ENCODE assay signal across 16 cellular contexts in genomic region chr9:99034149-99034548, GRCh38.
DNase-seq lines count a peak whose midpoint lies in the region; ATAC-seq and TF ChIP-seq lines count a peak whose summit lies in the region.
"Had no signal": no experiment of that assay in that cellular context is flagged by ENCODE, and none has a peak within 500 bp of the region (broad histone marks: within the 10 kb centered on the region; RNA-seq: fewer than 3 reads in every experiment).

No MANE protein-coding gene starts in this region.

- H3K27ac Mint-ChIP-seq in natural killer cell (peak overlapping the region in 1 of 2 donors; percentile 25), H9 (no peak overlapping the region; a peak in 1 of 7 replicates)
- H3K27ac Mint-ChIP-seq in natural killer cell treated with Interleukin-12 subunit alpha and Interleukin-12 subunit beta and Interleukin-15 and Interleukin-18, amount 100 ng/mL, for 72 hours: peak overlapping the region in 1 of 2 donors; percentile 28
- H3K27ac Mint-ChIP-seq: CD8-positive, alpha-beta T cell; HFFc6 had no signal

- H3K9ac ChIP-seq in H9 (ENCODE audit: extremely low read depth, insufficient read length, low read length): no peak overlapping the region

- H3K23me2 ChIP-seq in H9 (ENCODE audit: insufficient read length, low read depth, low read length, poor library complexity, severe bottlenecking): no peaks in the 10 kb centered on the region

- H3K9me3 ChIP-seq in H9 (ENCODE audit: control insufficient read depth, low read depth, low read length): no peaks in the 10 kb centered on the region
- H3K9me3 ChIP-seq in Peyer's patch: no peaks in the 10 kb centered on the region

- TF ChIP-seq CTCF in natural killer cell (IDR thresholded peaks at IDR 0.05) (no peak), H9 (conservative IDR thresholded peaks at IDR 0.05) (no peak), Peyer's patch (IDR thresholded peaks at IDR 0.05) (no peak)

- H2BK12ac ChIP-seq in H9 (ENCODE audit: insufficient read length, low read depth, low read length): no peak overlapping the region

- WGBS in H9 (ENCODE audit: extremely low coverage, insufficient read length, low lambda C conversion rate): no CpG with 5 or more reads among the region's 3 CpGs

- H3K23ac ChIP-seq in H9 (ENCODE audit: insufficient read length, low read depth, low read length): no peak overlapping the region

- no peak overlapping the region for H3K27ac ChIP-seq in H9 (ENCODE audit: insufficient read length, low read depth, low read length)
- H3K27ac ChIP-seq in Peyer's patch: no peak overlapping the region
- H3K27ac ChIP-seq: HL-60 had no signal

- intact Hi-C loops in natural killer cell (cut with micrococcal nuclease): no loop called here

- no peak overlapping the region for H2BK20ac ChIP-seq in H9 (ENCODE audit: low read depth, low read length, poor library complexity, severe bottlenecking)

- no peak overlapping the region for H3K4me3 ChIP-seq in Peyer's patch
- H3K4me3 ChIP-seq: K562 had no signal

- H2BK15ac ChIP-seq in H9 (ENCODE audit: low read depth, low read length): no peak overlapping the region

- no peak overlapping the region for H3K14ac ChIP-seq in H9 (ENCODE audit: insufficient read depth, low read length)

- H3K27me3 Mint-ChIP-seq in natural killer cell (ENCODE audit: low read depth in 2 of 2) (peaks cover 0 to 2% of the 10 kb centered on the region in 2 donors), H9 (ENCODE audit: low read depth) (peaks cover 2% of the 10 kb centered on the region)
- no peaks in the 10 kb centered on the region for H3K27me3 Mint-ChIP-seq in natural killer cell treated with Interleukin-12 subunit alpha and Interleukin-12 subunit beta and Interleukin-15 and Interleukin-18, amount 100 ng/mL, for 72 hours

- ATAC-seq in natural killer cell (peak in 2 of 3 donors; percentile 44 to 71), HG03175 (IDR thresholded peaks at IDR 0.05; ENCODE audit: unreplicated experiment) (peak; percentile 42)
- ATAC-seq in natural killer cell treated with Interleukin-12 subunit alpha and Interleukin-12 subunit beta and Interleukin-15 and Interleukin-18, amount 100 ng/mL, for 72 hours: no peak
- ATAC-seq: CD8-positive, alpha-beta T cell; K562 had no signal

- no peak overlapping the region for H2BK120ac ChIP-seq in H9 (ENCODE audit: low read depth, low read length, poor library complexity, severe bottlenecking)

- H3K4me2 ChIP-seq in H9 (ENCODE audit: insufficient read depth, insufficient read length, low read length): no peak overlapping the region

- H3K18ac ChIP-seq in H9 (ENCODE audit: insufficient read length, low read depth, low read length): no peak overlapping the region

- no peaks in the 10 kb centered on the region for H3K27me3 ChIP-seq in H9 (ENCODE audit: insufficient read depth, low read length)
- H3K27me3 ChIP-seq in Peyer's patch: no peaks in the 10 kb centered on the region

- no peak overlapping the region for H4K5ac ChIP-seq in H9 (ENCODE audit: insufficient read length, low read depth, low read length)

- H3K4me3 Mint-ChIP-seq in natural killer cell (no peak overlapping the region), H9 (no peak overlapping the region)
- H3K4me3 Mint-ChIP-seq in natural killer cell treated with Interleukin-12 subunit alpha and Interleukin-12 subunit beta and Interleukin-15 and Interleukin-18, amount 100 ng/mL, for 72 hours: no peak overlapping the region
- H3K4me3 Mint-ChIP-seq: CD8-positive, alpha-beta T cell; HFFc6 had no signal

- no peak overlapping the region for H2BK5ac ChIP-seq in H9 (ENCODE audit: insufficient read length, low read length)

- H3K36me3 ChIP-seq in Peyer's patch: no peaks in the 10 kb centered on the region

- H4K8ac ChIP-seq in H9 (replicated peaks; ENCODE audit: insufficient read length, low read depth, low read length): no peak overlapping the region

- H3K36me3 Mint-ChIP-seq in natural killer cell: no peaks in the 10 kb centered on the region
- no peaks in the 10 kb centered on the region for H3K36me3 Mint-ChIP-seq in natural killer cell treated with Interleukin-12 subunit alpha and Interleukin-12 subunit beta and Interleukin-15 and Interleukin-18, amount 100 ng/mL, for 72 hours
- H3K36me3 Mint-ChIP-seq in H9 (ENCODE audit: insufficient read depth in 1 of 3, low read depth in 3 of 3): no peaks in the 10 kb centered on the region
- H3K36me3 Mint-ChIP-seq: CD8-positive, alpha-beta T cell had no signal

- DNase-seq in natural killer cell: no peak
- no peak for DNase-seq in natural killer cell treated with Interleukin-12 subunit alpha and Interleukin-12 subunit beta and Interleukin-15 and Interleukin-18, amount 100 ng/mL, for 72 hours (ENCODE audit: low spot score)
- DNase-seq in ecto neural progenitor cell (ENCODE audit: low spot score): peak; percentile 7
- DNase-seq in NCI-H2227 treated with DMSO at 0.1 percent for 48 hours (lab: John Stamatoyannopoulos, UW): no peak
- DNase-seq in H9: no peak
- no peak for DNase-seq in Peyer's patch
- DNase-seq: COR-L47, DND-41, GDM1, HCEC 1CT, HFFc6 had no signal

- H3K4me1 ChIP-seq in H9 (ENCODE audit: insufficient read depth, low read length) (no peaks in the 10 kb centered on the region), Peyer's patch (no peaks in the 10 kb centered on the region)

- H3K56ac ChIP-seq in H9 (ENCODE audit: insufficient read length, low read depth, low read length): no peak overlapping the region

- no peak overlapping the region for H2AFZ ChIP-seq in H9 (ENCODE audit: low read length)

- H3K4me1 Mint-ChIP-seq in natural killer cell (peaks cover 36 to 40% of the 10 kb centered on the region in 2 donors), H9 (peaks cover 0 to 4% of the 10 kb centered on the region in 2 experiments; a peak in 1 of 4 replicates)
- H3K4me1 Mint-ChIP-seq in natural killer cell treated with Interleukin-12 subunit alpha and Interleukin-12 subunit beta and Interleukin-15 and Interleukin-18, amount 100 ng/mL, for 72 hours (ENCODE audit: low read depth in 2 of 2): peaks cover 31 to 41% of the 10 kb centered on the region in 2 donors

- H2AK5ac ChIP-seq in H9 (ENCODE audit: insufficient read length, low read length): no peak overlapping the region

- no peaks in the 10 kb centered on the region for H3K79me1 ChIP-seq in H9 (ENCODE audit: insufficient read depth, low read depth, low read length, poor library complexity, severe bottlenecking)

- H3K9me3 Mint-ChIP-seq in natural killer cell (no peaks in the 10 kb centered on the region), H9 (no peaks in the 10 kb centered on the region)
- H3K9me3 Mint-ChIP-seq in natural killer cell treated with Interleukin-12 subunit alpha and Interleukin-12 subunit beta and Interleukin-15 and Interleukin-18, amount 100 ng/mL, for 72 hours: no peaks in the 10 kb centered on the region
- H3K9me3 Mint-ChIP-seq: CD14-positive monocyte; CD8-positive, alpha-beta T cell; HFFc6 had no signal

- H3K4ac ChIP-seq in H9 (ENCODE audit: low read depth, low read length): no peak overlapping the region

- no peak overlapping the region for H4K91ac ChIP-seq in H9 (ENCODE audit: insufficient read length, low read depth, low read length)

- H4K20me1 ChIP-seq in H9 (ENCODE audit: control insufficient read depth, insufficient read depth, insufficient read length): no peaks in the 10 kb centered on the region

- TF ChIP-seq POLR2A in Peyer's patch (IDR thresholded peaks at IDR 0.05): no peak

- no peak overlapping the region for H3T11ph ChIP-seq in H9 (ENCODE audit: low read length)

- H3K79me2 ChIP-seq in H9 (ENCODE audit: insufficient read depth, low read length): no peaks in the 10 kb centered on the region

Comparison
In these comparisons a context has a peak if more than half of its experiments do, and no peak if none do; other contexts are left out.
1. ATAC-seq: peak in natural killer cell (2 of 3) and HG03175 (single experiment); none in natural killer cell treated with Interleukin-12 subunit alpha and Interleukin-12 subunit beta and Interleukin-15 and Interleukin-18, amount 100 ng/mL, for 72 hours (0 of 2).